ENCODE assay signal across 1 cellular context in the genomic region with DNA sequence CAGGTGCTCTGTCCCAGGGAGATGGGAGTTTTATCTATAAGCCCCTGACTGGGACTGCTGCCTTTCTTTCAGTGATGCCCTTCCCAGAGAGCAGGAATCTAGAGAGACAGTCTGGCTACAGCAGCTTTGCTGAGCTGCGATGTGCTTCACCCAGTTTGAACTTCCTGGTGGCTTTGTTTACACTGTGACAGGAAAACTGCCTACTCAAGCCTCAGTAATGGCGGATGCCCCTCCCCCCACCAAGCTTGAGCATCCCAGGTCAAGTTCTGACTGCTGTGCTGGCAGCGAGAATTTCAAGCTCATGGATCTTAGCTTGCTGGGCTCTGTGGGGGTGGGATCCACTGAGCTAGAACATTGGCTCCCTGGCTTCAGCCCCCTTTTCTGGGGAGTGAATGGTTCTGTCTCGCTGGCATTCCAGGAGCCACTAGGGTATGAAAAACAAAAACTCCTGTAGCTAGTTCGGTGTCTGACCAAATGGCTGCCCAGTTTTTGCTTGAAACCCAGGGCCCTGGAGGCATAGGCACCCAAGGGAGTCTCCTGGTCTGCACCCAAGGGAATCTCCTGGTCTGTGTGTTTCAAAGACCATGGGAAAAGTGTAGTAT.
TF ChIP-seq lines count a peak whose summit lies in the region.

No MANE protein-coding gene starts in this region.

TF ChIP-seq in K562, 482 proteins besides CTCF, POLR2A, EP300 and RAD21 (continued from another document):
- TF ChIP-seq POLR3A (IDR thresholded peaks at IDR 0.05; ENCODE audit: borderline replicate concordance, extremely low read depth, insufficient read depth, insufficient read length) (no peak), NR3C1 (CRISPR knock-in tag; IDR thresholded peaks at IDR 0.05) (no peak)
- TF ChIP-seq, protein P1, sequence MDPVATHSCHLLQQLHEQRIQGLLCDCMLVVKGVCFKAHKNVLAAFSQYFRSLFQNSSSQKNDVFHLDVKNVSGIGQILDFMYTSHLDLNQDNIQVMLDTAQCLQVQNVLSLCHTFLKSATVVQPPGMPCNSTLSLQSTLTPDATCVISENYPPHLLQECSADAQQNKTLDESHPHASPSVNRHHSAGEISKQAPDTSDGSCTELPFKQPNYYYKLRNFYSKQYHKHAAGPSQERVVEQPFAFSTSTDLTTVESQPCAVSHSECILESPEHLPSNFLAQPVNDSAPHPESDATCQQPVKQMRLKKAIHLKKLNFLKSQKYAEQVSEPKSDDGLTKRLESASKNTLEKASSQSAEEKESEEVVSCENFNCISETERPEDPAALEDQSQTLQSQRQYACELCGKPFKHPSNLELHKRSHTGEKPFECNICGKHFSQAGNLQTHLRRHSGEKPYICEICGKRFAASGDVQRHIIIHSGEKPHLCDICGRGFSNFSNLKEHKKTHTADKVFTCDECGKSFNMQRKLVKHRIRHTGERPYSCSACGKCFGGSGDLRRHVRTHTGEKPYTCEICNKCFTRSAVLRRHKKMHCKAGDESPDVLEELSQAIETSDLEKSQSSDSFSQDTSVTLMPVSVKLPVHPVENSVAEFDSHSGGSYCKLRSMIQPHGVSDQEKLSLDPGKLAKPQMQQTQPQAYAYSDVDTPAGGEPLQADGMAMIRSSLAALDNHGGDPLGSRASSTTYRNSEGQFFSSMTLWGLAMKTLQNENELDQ (CRISPR knock-in tag; IDR thresholded peaks at IDR 0.05; ENCODE audit: borderline replicate concordance) = no peak
